8 cellular contexts compared by ENCODE assay signal in genomic region chr21:39003982-39004775, GRCh38.
DNase-seq lines count a peak whose midpoint lies in the region; ATAC-seq and TF ChIP-seq lines count a peak whose summit lies in the region.

No MANE protein-coding gene starts in this region.

- DNase-seq in activated naive CD4-positive, alpha-beta T cell treated with anti-CD3 and anti-CD28 coated beads, Interleukin-2, amount 50 U/mL, for 72 hours (ENCODE audit: low spot score in 2 of 2) = no peak
- DNase-seq in activated naive CD4-positive, alpha-beta T cell treated with Interleukin-2 at 50 U/mL for 16 hours = no peak
- DNase-seq in brain microvascular endothelial cell (peak; percentile 39), mesenchymal stem cell (peak; percentile 84), aorta (no peak), KG1 (lab: John Stamatoyannopoulos, UW) (no peak), NCI-H446 (lab: John Stamatoyannopoulos, UW) (no peak), superior temporal gyrus (ENCODE audit: extremely low spot score) (no peak)

- H3K27ac ChIP-seq in brain microvascular endothelial cell (peak overlapping the region; percentile 6), mesenchymal stem cell (ENCODE audit: low read length, poor library complexity, severe bottlenecking) (no peak overlapping the region), aorta (ENCODE audit: low read depth in 1 of 2, low read length in 2 of 2) (peak overlapping the region; percentile 61 to 92)

- no peaks in the 10 kb centered on the region for H3K36me3 ChIP-seq in brain microvascular endothelial cell (replicated peaks)
- H3K36me3 ChIP-seq in mesenchymal stem cell (ENCODE audit: control insufficient read depth in 1 of 2, insufficient read depth in 2 of 2, low read depth in 1 of 2, low read length in 2 of 2) = no peaks in the 10 kb centered on the region
- no peaks in the 10 kb centered on the region for H3K36me3 ChIP-seq in aorta (ENCODE audit: control insufficient read depth in 1 of 2, insufficient read depth in 2 of 2, low read length in 1 of 2)

- no peak overlapping the region for H2AK5ac ChIP-seq in mesenchymal stem cell (ENCODE audit: low read length, severe bottlenecking)

- peak overlapping the region in 1 of 2 experiments; percentile 14 for H3K4ac ChIP-seq in mesenchymal stem cell (ENCODE audit: low read depth in 1 of 2, low read length in 2 of 2)

- H3K4me3 ChIP-seq in brain microvascular endothelial cell (ENCODE audit: low read depth, low read length) = no peak overlapping the region
- H3K4me3 ChIP-seq in mesenchymal stem cell (ENCODE audit: insufficient read depth in 1 of 2, low read depth in 1 of 2, low read length in 2 of 2) = no peak overlapping the region
- H3K4me3 ChIP-seq in aorta (ENCODE audit: low read length in 2 of 2) = no peak overlapping the region

- H2BK12ac ChIP-seq in mesenchymal stem cell (ENCODE audit: low read length in 2 of 2) = peak overlapping the region in 1 of 2 experiments; percentile 81

- H4K8ac ChIP-seq in mesenchymal stem cell (ENCODE audit: low read length) = peak overlapping the region; percentile 4

- H3K27me3 ChIP-seq in brain microvascular endothelial cell (replicated peaks) (no peaks in the 10 kb centered on the region), mesenchymal stem cell (ENCODE audit: control insufficient read depth in 1 of 2, insufficient read depth in 1 of 2, low read length in 2 of 2) (peaks cover 0 to 4% of the 10 kb centered on the region in 2 experiments), aorta (ENCODE audit: control insufficient read depth in 1 of 2, insufficient read depth in 2 of 2, low read length in 1 of 2) (no peaks in the 10 kb centered on the region)

- no peaks in the 10 kb centered on the region for H3K9me3 Mint-ChIP-seq in activated naive CD4-positive, alpha-beta T cell treated with anti-CD3 and anti-CD28 coated beads, Interleukin-2, amount 50 U/mL, for 72 hours

- WGBS in mesenchymal stem cell = 59% methylated on average over 12 of the region's 12 CpGs
- 40 to 43% methylated on average over 12 of the region's 12 CpGs for WGBS in aorta, 2 donors

- H2BK120ac ChIP-seq in mesenchymal stem cell (ENCODE audit: low read depth, low read length) = no peak overlapping the region

- H3K18ac ChIP-seq in mesenchymal stem cell (ENCODE audit: low read depth in 1 of 2, low read length in 2 of 2) = peak overlapping the region; percentile 23 to 88

- H3K36me3 Mint-ChIP-seq in activated naive CD4-positive, alpha-beta T cell treated with anti-CD3 and anti-CD28 coated beads, Interleukin-2, amount 50 U/mL, for 72 hours = no peaks in the 10 kb centered on the region

- intact Hi-C loops in aorta (cut with DNase I) = loop anchor here in 1 of 2 donors (10.0 kb wide), 1 partner anchor 249 kb away; no protein-coding TSS in a partner anchor

- H3K27ac Mint-ChIP-seq in activated naive CD4-positive, alpha-beta T cell treated with anti-CD3 and anti-CD28 coated beads, Interleukin-2, amount 50 U/mL, for 72 hours = peak overlapping the region; percentile 3 to 34

- H3K9me3 ChIP-seq in mesenchymal stem cell (ENCODE audit: control insufficient read depth, low read length) (no peaks in the 10 kb centered on the region), aorta (ENCODE audit: control insufficient read depth, low read length) (no peaks in the 10 kb centered on the region)

- TF ChIP-seq CTCF in brain microvascular endothelial cell (IDR thresholded peaks at IDR 0.05; ENCODE audit: low read depth, low read length, missing control alignments) = no peak

- H3K14ac ChIP-seq in mesenchymal stem cell (ENCODE audit: low read length in 2 of 2) = peak overlapping the region in 1 of 2 experiments; percentile 8

- H3K4me2 ChIP-seq in mesenchymal stem cell (ENCODE audit: low read length, poor library complexity, severe bottlenecking) = no peak overlapping the region

- ATAC-seq in activated naive CD4-positive, alpha-beta T cell treated with anti-CD3 and anti-CD28 coated beads, Interleukin-2, amount 50 U/mL, for 72 hours = peak in 1 of 2 donors; percentile 35
- peak; percentile 6 for ATAC-seq in aorta (ENCODE audit: low FRiP score)

- peak overlapping the region; percentile 59 for H4K91ac ChIP-seq in mesenchymal stem cell (ENCODE audit: low read length)

- H2BK15ac ChIP-seq in mesenchymal stem cell (ENCODE audit: low read depth, poor library complexity, severe bottlenecking) = no peak overlapping the region

- H3K4me1 ChIP-seq in mesenchymal stem cell (ENCODE audit: control insufficient read depth, insufficient read depth, low read depth, low read length) = peaks cover 5% of the 10 kb centered on the region
- peaks cover 0 to 11% of the 10 kb centered on the region in 2 donors for H3K4me1 ChIP-seq in aorta (ENCODE audit: control insufficient read depth in 1 of 2, insufficient read depth in 2 of 2, low read length in 2 of 2)

- H2AFZ ChIP-seq in mesenchymal stem cell (ENCODE audit: low read depth, low read length) = no peak overlapping the region

- in situ Hi-C loops in brain microvascular endothelial cell (cut with HindIII; ENCODE audit: low pct_ligation_motif_present, low sequenced_read_pairs) = no loop called here

- no peak overlapping the region for H2BK5ac ChIP-seq in mesenchymal stem cell (ENCODE audit: low read depth, low read length, poor library complexity, severe bottlenecking)

- no peak overlapping the region for H3K23ac ChIP-seq in mesenchymal stem cell (ENCODE audit: low read length in 2 of 2)

- H3K9ac ChIP-seq in mesenchymal stem cell (ENCODE audit: low read length) = peak overlapping the region; percentile 53

- H3K79me1 ChIP-seq in mesenchymal stem cell (replicated peaks; ENCODE audit: low read length, poor library complexity, severe bottlenecking) = no peaks in the 10 kb centered on the region

Comparison
In these comparisons a context has a peak if more than half of its experiments do, and no peak if none do; other contexts are left out.
1. DNase-seq: peak in brain microvascular endothelial cell (single experiment) and mesenchymal stem cell (single experiment); none in activated naive CD4-positive, alpha-beta T cell treated with anti-CD3 and anti-CD28 coated beads, Interleukin-2, amount 50 U/mL, for 72 hours (0 of 2), activated naive CD4-positive, alpha-beta T cell treated with Interleukin-2 at 50 U/mL for 16 hours (single experiment), aorta (0 of 2), KG1 (single experiment), NCI-H446 (0 of 2) and superior temporal gyrus (single experiment).